In genomic region chr6:25263602-25264001, GRCh38 we compare ENCODE assay signal across 19 cellular contexts. TPM values are rescaled to one million over a fixed set of nuclear protein-coding genes. Genes with fewer than 3 reads are reported as not detected.
DNase-seq lines count a peak whose midpoint lies in the region; ATAC-seq and TF ChIP-seq lines count a peak whose summit lies in the region.
"Had no signal": no experiment of that assay in that cellular context is flagged by ENCODE, and none has a peak within 500 bp of the region (broad histone marks: within the 10 kb centered on the region; RNA-seq: fewer than 3 reads in every experiment).

No MANE protein-coding gene starts in this region.

- no peaks in the 10 kb centered on the region for H3K9me3 ChIP-seq in spleen
- H3K9me3 ChIP-seq: BLaER1 treated with 17β-estradiol and CSF1 and Interleukin-3, amounts not matched to agents 10 nM and 100 nM; gastroesophageal sphincter had no signal

- TF ChIP-seq CTCF in AG10803 (conservative IDR thresholded peaks at IDR 0.05; ENCODE audit: low read length) (no peak), astrocyte of the spinal cord (IDR thresholded peaks at IDR 0.05; ENCODE audit: low read depth, low read length) (no peak), spleen (IDR thresholded peaks at IDR 0.05 in 8 of 11, conservative IDR thresholded peaks at IDR 0.05 in 3 of 11) (no peak)

- no peak overlapping the region for H3K4me3 ChIP-seq in AG10803 (ENCODE audit: low read length)
- no peak overlapping the region for H3K4me3 ChIP-seq in astrocyte of the spinal cord (ENCODE audit: low read depth, low read length)
- no peak overlapping the region for H3K4me3 ChIP-seq in spleen
- H3K4me3 ChIP-seq: BLaER1 treated with 17β-estradiol and CSF1 and Interleukin-3, amounts not matched to agents 10 nM and 100 nM; gastroesophageal sphincter; GM23338 had no signal

- TF ChIP-seq POLR2A in spleen (IDR thresholded peaks at IDR 0.05) = no peak

- intact Hi-C loops in spleen (cut with DNase I; ENCODE audit: low total_unique reads) = loop anchor here (10.0 kb wide), 1 partner anchor 341 kb away; no protein-coding TSS in a partner anchor

- H3K36me3 ChIP-seq in spleen = no peaks in the 10 kb centered on the region
- H3K36me3 ChIP-seq: BLaER1 treated with 17β-estradiol and CSF1 and Interleukin-3, amounts not matched to agents 10 nM and 100 nM; gastroesophageal sphincter had no signal

- in situ Hi-C loops in astrocyte of the spinal cord (cut with HindIII; ENCODE audit: low sequenced_read_pairs) = no loop called here

- peak; percentile 69 for DNase-seq in AG10803 (ENCODE audit: low read depth)
- DNase-seq in HT1080 (ENCODE audit: low read depth) = peak; percentile 34
- peak; percentile 45 for DNase-seq in astrocyte of the spinal cord (ENCODE audit: low read depth, low spot score)
- peak; percentile 80 for DNase-seq in kidney tubule cell (ENCODE audit: low spot score)
- no peak for DNase-seq in middle frontal gyrus (ENCODE audit: extremely low spot score, low spot score)
- DNase-seq in spleen = no peak
- no peak for DNase-seq in KG1 (lab: John Stamatoyannopoulos, UW)
- DNase-seq: DMS153; effector memory CD4-positive, alpha-beta T cell; immature natural killer cell; NCI-H1417; NCI-H2227 treated with DMSO at 0.1 percent for 48 hours; NK-92 treated with Interleukin-12 subunit alpha and Interleukin-12 subunit beta, amount 100 ng/mL, for 24 hours; stimulated activated CD4-positive, alpha-beta T cell treated with anti-CD3 and anti-CD28 coated beads, Interleukin-4, amount 100 ng/mL, for 24 hours had no signal

- peaks cover 0 to 7% (median 0%) of the 10 kb centered on the region in 6 donors for H3K4me1 ChIP-seq in spleen
- H3K4me1 ChIP-seq: gastroesophageal sphincter had no signal

- H3K27ac ChIP-seq in spleen = no peak overlapping the region
- H3K27ac ChIP-seq: BLaER1 treated with 17β-estradiol and CSF1 and Interleukin-3, amounts not matched to agents 10 nM and 100 nM; gastroesophageal sphincter had no signal

- H3K27me3 ChIP-seq in spleen (replicated peaks in 1 of 7) = peaks cover 0 to 4% (median 0%) of the 10 kb centered on the region in 7 donors
- H3K27me3 ChIP-seq: BLaER1 treated with 17β-estradiol and CSF1 and Interleukin-3, amounts not matched to agents 10 nM and 100 nM; gastroesophageal sphincter had no signal

- 68 to 83% (median 77%) methylated on average over 3 of the region's 3 CpGs for WGBS in spleen, 5 donors

- ATAC-seq in HG02884 (IDR thresholded peaks at IDR 0.05; ENCODE audit: unreplicated experiment) = no peak
- ATAC-seq: gastroesophageal sphincter, GM23338, sciatic nerve had no signal

RNA-seq across cellular contexts. Expression of gene CARMIL1, which starts 15.6 kb away (rescaled TPM):
- 8.8 and 9.8 TPM in 2 replicates for total RNA-seq in HT1080 (2014; rRNA removed; shearing (Covaris generic))
- 4.6 and 5.7 TPM in 2 replicates for polyA plus RNA-seq in HT1080 (2015; cell fraction: cytosol; rRNA removed)
- polyA plus RNA-seq in HT1080 (2015; cell fraction: nucleus; rRNA removed) = 8.7 and 10.6 TPM in 2 replicates
- 10 to 100 TPM in 4 of 7 donors, 1 to 10 TPM in 3; 7.8 to 34.8 (median 10.1) TPM for total RNA-seq in spleen
- 1 to 10 TPM; 3.7 to 8.7 (median 5.6) TPM for polyA plus RNA-seq in spleen

Comparison
In these comparisons a context has a peak if more than half of its experiments do, and no peak if none do; other contexts are left out.
1. DNase-seq: peak in AG10803 (single experiment), HT1080 (single experiment), astrocyte of the spinal cord (single experiment) and kidney tubule cell (single experiment); none in middle frontal gyrus (single experiment), spleen (single experiment) and KG1 (single experiment).